8 cellular contexts compared by ENCODE assay signal in the genomic region with DNA sequence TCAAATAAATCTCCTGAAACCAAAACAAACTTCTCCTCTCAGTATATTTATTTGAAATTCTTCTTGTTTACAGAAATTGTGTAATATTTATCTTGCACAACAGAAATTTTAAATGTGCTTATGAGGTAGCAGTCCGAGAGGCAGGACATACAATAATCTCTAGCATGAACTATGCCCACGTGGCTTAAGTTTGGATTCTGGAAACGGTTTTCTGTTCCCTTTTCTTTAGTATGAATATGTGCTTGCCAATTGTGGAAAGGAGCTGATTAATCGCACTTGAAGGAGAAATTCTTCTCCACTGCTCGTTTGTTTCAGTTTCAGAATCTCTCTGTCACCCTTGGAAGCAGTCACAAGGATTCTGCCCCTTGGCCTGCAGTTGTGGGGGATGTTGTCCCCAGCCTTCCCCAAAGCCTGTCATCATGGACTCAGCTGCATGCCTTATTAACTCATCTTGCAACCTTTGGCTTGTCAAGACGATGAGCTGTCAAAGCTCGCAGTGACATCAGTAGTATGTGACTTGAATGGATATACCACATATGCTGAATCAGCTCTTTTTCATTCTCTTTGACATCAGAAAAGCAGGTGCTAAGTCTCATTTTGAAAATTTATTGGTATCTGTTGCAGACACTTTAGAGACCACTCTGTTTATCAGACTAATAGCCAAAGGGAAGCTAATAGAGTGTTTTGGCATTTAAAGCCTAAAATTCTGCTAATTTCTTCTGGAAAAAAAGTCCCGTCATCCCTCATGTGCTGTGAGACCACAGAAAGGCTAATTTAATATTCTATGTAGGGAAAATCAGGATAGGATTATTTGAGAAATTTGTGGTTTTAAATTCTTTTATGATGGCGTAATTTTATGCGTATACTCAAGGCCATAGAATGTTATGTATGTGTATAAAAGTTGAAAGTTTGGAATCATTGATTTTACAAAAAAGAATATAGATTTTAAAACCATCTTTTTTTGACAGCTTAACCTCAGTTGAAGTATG.
DNase-seq lines count a peak whose midpoint lies in the region; ATAC-seq and TF ChIP-seq lines count a peak whose summit lies in the region.

No MANE protein-coding gene starts in this region.

- intact Hi-C loops in left ventricle myocardium inferior (cut with micrococcal nuclease), result no loop called here

- H3K4me1 ChIP-seq in HEK293 (ENCODE audit: control insufficient read depth, insufficient read depth, low read length) (peaks cover 10% of the 10 kb centered on the region; the same call in 1 of the 2 replicates), left ventricle myocardium inferior (peaks cover 44% of the 10 kb centered on the region)

- H3K27ac Mint-ChIP-seq in activated CD4-positive, alpha-beta T cell treated with anti-CD3 and anti-CD28 coated beads, Interleukin-2, amount 10 ng/mL, durations not matched to agents 7 days and 5 days, result no peak overlapping the region

- no peak for TF ChIP-seq CTCF in HEK293 (tag by site-specific recombination; IDR thresholded peaks at IDR 0.05)
- no peak for TF ChIP-seq CTCF in left ventricle myocardium inferior (IDR thresholded peaks at IDR 0.05; ENCODE audit: borderline replicate concordance)

- CTCF ChIA-PET in HEK293 (lab: Yijun Ruan, JAX), result interaction anchor here (0.8 to 1.6 kb wide), 2 partner anchors 10 to 21 kb away, joined by 3 to 9 read pairs; no protein-coding TSS in a partner anchor
- CTCF ChIA-PET in activated CD4-positive, alpha-beta T cell treated with anti-CD3 and anti-CD28 coated beads, Interleukin-2, amount 10 ng/mL, durations not matched to agents 7 days and 5 days (lab: Charles Lee), result interaction anchor here (0.6 to 1.6 kb wide), 2 partner anchors 12 to 37 kb away, joined by 3 read pairs; no protein-coding TSS in a partner anchor

- POLR2A ChIA-PET in HEK293 (lab: Yijun Ruan, JAX), result no interaction called here
- POLR2A ChIA-PET in activated CD4-positive, alpha-beta T cell treated with anti-CD3 and anti-CD28 coated beads, Interleukin-2, amount 10 ng/mL, durations not matched to agents 7 days and 5 days (lab: Charles Lee), result no interaction called here

- peaks cover 1% of the 10 kb centered on the region for H3K36me3 Mint-ChIP-seq in activated CD4-positive, alpha-beta T cell treated with anti-CD3 and anti-CD28 coated beads, Interleukin-2, amount 10 ng/mL, durations not matched to agents 7 days and 5 days (ENCODE audit: low read depth)

- no peak overlapping the region for H3K4me3 ChIP-seq in HEK293 (ENCODE audit: low read depth, low read length)
- peak overlapping the region; percentile 49 for H3K4me3 ChIP-seq in left ventricle myocardium inferior

- H3K9me3 Mint-ChIP-seq in activated CD4-positive, alpha-beta T cell treated with anti-CD3 and anti-CD28 coated beads, Interleukin-2, amount 10 ng/mL, durations not matched to agents 7 days and 5 days, result no peaks in the 10 kb centered on the region

- no peaks in the 10 kb centered on the region for H3K9me3 ChIP-seq in HEK293 (ENCODE audit: control insufficient read depth, insufficient read depth, low read depth, low read length)
- no peaks in the 10 kb centered on the region for H3K9me3 ChIP-seq in left ventricle myocardium inferior (replicated peaks)

- DNase-seq in AG08396 (ENCODE audit: low spot score), result peak; percentile 39
- DNase-seq in activated CD4-positive, alpha-beta T cell treated with anti-CD3 and anti-CD28 coated beads, Interleukin-2, amount 10 ng/mL, durations not matched to agents 7 days and 5 days, result no peak
- no peak for DNase-seq in left ventricle myocardium inferior
- DNase-seq in stimulated activated CD4-positive, alpha-beta T cell treated with anti-CD3 and anti-CD28 coated beads, Interleukin-4, amount 100 ng/mL, for 48 hours (ENCODE audit: low read depth in 2 of 2), result peak; percentile 15 to 37
- DNase-seq in NCI-H2029 (lab: John Stamatoyannopoulos, UW), result no peak
- DNase-seq in HuH-7 (ENCODE audit: low spot score), result no peak

- no peak for ATAC-seq in GM21390 (IDR thresholded peaks at IDR 0.05; ENCODE audit: unreplicated experiment)

- H3K27me3 Mint-ChIP-seq in activated CD4-positive, alpha-beta T cell treated with anti-CD3 and anti-CD28 coated beads, Interleukin-2, amount 10 ng/mL, durations not matched to agents 7 days and 5 days, result no peaks in the 10 kb centered on the region

- H3K4me3 Mint-ChIP-seq in activated CD4-positive, alpha-beta T cell treated with anti-CD3 and anti-CD28 coated beads, Interleukin-2, amount 10 ng/mL, durations not matched to agents 7 days and 5 days, result peak overlapping the region; percentile 47

- no peaks in the 10 kb centered on the region for H3K27me3 ChIP-seq in left ventricle myocardium inferior (ENCODE audit: low read depth)

- H3K27ac ChIP-seq in HEK293 (ENCODE audit: extremely low read depth, low read depth, low read length), result no peak overlapping the region
- H3K27ac ChIP-seq in left ventricle myocardium inferior (replicated peaks), result peak overlapping the region; percentile 50

- H3K36me3 ChIP-seq in HEK293 (ENCODE audit: control insufficient read depth in 2 of 2, insufficient read depth in 1 of 2, low read length in 2 of 2), result no peaks in the 10 kb centered on the region
- no peaks in the 10 kb centered on the region for H3K36me3 ChIP-seq in left ventricle myocardium inferior

- peaks cover 17% of the 10 kb centered on the region for H3K4me1 Mint-ChIP-seq in activated CD4-positive, alpha-beta T cell treated with anti-CD3 and anti-CD28 coated beads, Interleukin-2, amount 10 ng/mL, durations not matched to agents 7 days and 5 days

TF ChIP-seq in HEK293, 187 proteins besides CTCF, POLR2A, EP300 and RAD21 (continues in another document):
- TF ChIP-seq, protein P1, sequence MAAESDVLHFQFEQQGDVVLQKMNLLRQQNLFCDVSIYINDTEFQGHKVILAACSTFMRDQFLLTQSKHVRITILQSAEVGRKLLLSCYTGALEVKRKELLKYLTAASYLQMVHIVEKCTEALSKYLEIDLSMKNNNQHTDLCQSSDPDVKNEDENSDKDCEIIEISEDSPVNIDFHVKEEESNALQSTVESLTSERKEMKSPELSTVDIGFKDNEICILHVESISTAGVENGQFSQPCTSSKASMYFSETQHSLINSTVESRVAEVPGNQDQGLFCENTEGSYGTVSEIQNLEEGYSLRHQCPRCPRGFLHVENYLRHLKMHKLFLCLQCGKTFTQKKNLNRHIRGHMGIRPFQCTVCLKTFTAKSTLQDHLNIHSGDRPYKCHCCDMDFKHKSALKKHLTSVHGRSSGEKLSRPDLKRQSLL (tag by site-specific recombination; IDR thresholded peaks at IDR 0.05), result no peak
- TF ChIP-seq ZSCAN16 (tag by site-specific recombination; IDR thresholded peaks at IDR 0.05) (no peak), SP2 (tag by site-specific recombination; IDR thresholded peaks at IDR 0.05) (no peak), ZNF19 (tag by site-specific recombination; IDR thresholded peaks at IDR 0.05; ENCODE audit: low read depth) (no peak), ZNF654 (tag by site-specific recombination; IDR thresholded peaks at IDR 0.05; ENCODE audit: low read depth) (no peak), SCRT2 (tag by site-specific recombination; IDR thresholded peaks at IDR 0.05) (no peak), ZBTB48 (tag by site-specific recombination; IDR thresholded peaks at IDR 0.05) (no peak), ZNF302 (tag by site-specific recombination; IDR thresholded peaks at IDR 0.05; ENCODE audit: low read depth) (no peak), ZNF366 (tag by site-specific recombination; conservative IDR thresholded peaks at IDR 0.05) (peak; percentile 35; the same call in 1 of the 2 replicates), ZNF558 (tag by site-specific recombination; IDR thresholded peaks at IDR 0.05) (no peak), RBAK (tag by site-specific recombination; IDR thresholded peaks at IDR 0.05) (no peak), ZNF174 (tag by site-specific recombination; IDR thresholded peaks at IDR 0.05) (no peak), ZNF155 (tag by site-specific recombination; IDR thresholded peaks at IDR 0.05) (no peak), ZNF660 (tag by site-specific recombination; IDR thresholded peaks at IDR 0.05) (0 out of 2 replicates have a peak, but pooled peaks have one; percentile 35), ZNF416 (tag by site-specific recombination; IDR thresholded peaks at IDR 0.05) (no peak), MZF1 (tag by site-specific recombination; IDR thresholded peaks at IDR 0.05; ENCODE audit: borderline replicate concordance) (peak; percentile 86), ZNF16 (tag by site-specific recombination; IDR thresholded peaks at IDR 0.05; ENCODE audit: low read depth) (no peak), ZNF626 (tag by site-specific recombination; IDR thresholded peaks at IDR 0.05) (no peak)
- TF ChIP-seq, protein P2, sequence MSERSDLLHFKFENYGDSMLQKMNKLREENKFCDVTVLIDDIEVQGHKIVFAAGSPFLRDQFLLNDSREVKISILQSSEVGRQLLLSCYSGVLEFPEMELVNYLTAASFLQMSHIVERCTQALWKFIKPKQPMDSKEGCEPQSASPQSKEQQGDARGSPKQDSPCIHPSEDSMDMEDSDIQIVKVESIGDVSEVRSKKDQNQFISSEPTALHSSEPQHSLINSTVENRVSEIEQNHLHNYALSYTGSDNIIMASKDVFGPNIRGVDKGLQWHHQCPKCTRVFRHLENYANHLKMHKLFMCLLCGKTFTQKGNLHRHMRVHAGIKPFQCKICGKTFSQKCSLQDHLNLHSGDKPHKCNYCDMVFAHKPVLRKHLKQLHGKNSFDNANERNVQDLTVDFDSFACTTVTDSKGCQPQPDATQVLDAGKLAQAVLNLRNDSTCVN (tag by site-specific recombination; optimal IDR thresholded peaks at IDR 0.05), result no peak
- TF ChIP-seq, protein P3, sequence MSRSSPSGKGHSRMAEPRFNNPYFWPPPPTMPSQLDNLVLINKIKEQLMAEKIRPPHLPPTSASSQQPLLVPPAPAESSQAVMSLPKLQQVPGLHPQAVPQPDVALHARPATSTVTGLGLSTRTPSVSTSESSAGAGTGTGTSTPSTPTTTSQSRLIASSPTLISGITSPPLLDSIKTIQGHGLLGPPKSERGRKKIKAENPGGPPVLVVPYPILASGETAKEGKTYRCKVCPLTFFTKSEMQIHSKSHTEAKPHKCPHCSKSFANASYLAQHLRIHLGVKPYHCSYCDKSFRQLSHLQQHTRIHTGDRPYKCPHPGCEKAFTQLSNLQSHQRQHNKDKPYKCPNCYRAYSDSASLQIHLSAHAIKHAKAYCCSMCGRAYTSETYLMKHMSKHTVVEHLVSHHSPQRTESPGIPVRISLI (tag by site-specific recombination; IDR thresholded peaks at IDR 0.05), result 0 out of 2 replicates have a peak, but pooled peaks have one; percentile 27

Comparison
In these comparisons a context has a peak if more than half of its experiments do, and no peak if none do; other contexts are left out.
1. DNase-seq: peak in AG08396 (single experiment) and stimulated activated CD4-positive, alpha-beta T cell treated with anti-CD3 and anti-CD28 coated beads, Interleukin-4, amount 100 ng/mL, for 48 hours (2 of 2); none in activated CD4-positive, alpha-beta T cell treated with anti-CD3 and anti-CD28 coated beads, Interleukin-2, amount 10 ng/mL, durations not matched to agents 7 days and 5 days (single experiment), left ventricle myocardium inferior (single experiment), NCI-H2029 (single experiment) and HuH-7 (single experiment).